Comparison of ENCODE assay signal across 17 cellular contexts in the genomic region with DNA sequence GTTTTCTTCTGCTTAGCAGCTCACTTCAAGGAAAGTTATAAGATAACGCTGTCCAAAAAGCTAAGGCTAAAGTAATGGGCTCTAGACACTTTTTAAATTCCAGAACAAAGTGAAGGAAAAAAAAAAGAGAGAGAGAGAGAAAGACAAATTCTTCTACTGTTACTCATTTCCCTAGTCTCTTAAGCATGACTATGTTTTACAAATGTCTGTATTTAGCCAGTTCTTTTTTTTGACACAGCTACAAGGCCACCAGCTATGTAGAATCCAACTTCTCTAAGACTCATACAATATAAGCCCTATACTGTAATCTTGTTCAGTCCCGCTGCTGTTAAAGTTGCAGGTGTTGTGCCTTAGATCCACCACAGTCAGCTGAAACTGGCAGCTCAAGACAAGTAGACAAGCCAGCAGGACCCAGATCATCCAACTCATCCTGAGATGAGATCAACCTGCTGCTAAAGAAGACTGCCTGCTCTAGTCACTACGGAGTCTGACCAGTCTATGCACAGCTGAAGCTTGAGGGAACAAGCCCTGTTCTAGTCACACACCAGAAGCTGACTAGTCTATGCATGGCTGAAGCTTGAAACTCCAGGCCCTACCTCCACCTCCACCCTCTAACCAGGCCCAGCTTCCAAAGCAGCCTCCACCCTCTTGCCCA. TPM values are rescaled to one million over a fixed set of nuclear protein-coding genes. Genes with fewer than 3 reads are reported as not detected.
DNase-seq lines count a peak whose midpoint lies in the region; ATAC-seq lines count a peak whose summit lies in the region.
"Had no signal": no experiment of that assay in that cellular context is flagged by ENCODE, and none has a peak within 500 bp of the region (broad histone marks: within the 10 kb centered on the region; RNA-seq: fewer than 3 reads in every experiment).

No MANE protein-coding gene starts in this region.

- H2AFZ ChIP-seq in GM23248: 0 out of 2 replicates have a peak overlapping the region, but pooled peaks have one; percentile 51
- H2AFZ ChIP-seq: hepatocyte had no signal

- H3F3A ChIP-seq in GM23248 (ENCODE audit: insufficient read depth): peaks cover 25% of the 10 kb centered on the region

- H3K9me3 ChIP-seq in GM23248 (ENCODE audit: low read depth): no peaks in the 10 kb centered on the region
- no peaks in the 10 kb centered on the region for H3K9me3 ChIP-seq in stomach smooth muscle (ENCODE audit: control insufficient read depth in 2 of 2, low read length in 2 of 2)
- H3K9me3 ChIP-seq: prostate gland had no signal

- H3K9ac ChIP-seq in GM23248: peak overlapping the region; percentile 54
- H3K9ac ChIP-seq in stomach smooth muscle (ENCODE audit: low read length in 2 of 2): no peak overlapping the region
- H3K9ac ChIP-seq: BLaER1 had no signal

- peak; percentile 67 for DNase-seq in GM23248
- peak; percentile 40 for DNase-seq in astrocyte of the hippocampus (ENCODE audit: low read depth, low spot score)
- DNase-seq in iris pigment epithelial cell (ENCODE audit: low read depth): peak; percentile 70
- no peak for DNase-seq in activated T-cell treated with anti-CD3 and anti-CD28 coated beads for 4 hours
- no peak for DNase-seq in NCI-H526 (lab: John Stamatoyannopoulos, UW)
- DNase-seq in UCSD-AML1 (lab: John Stamatoyannopoulos, UW; ENCODE audit: unreplicated experiment): no peak
- DNase-seq: activated naive CD4-positive, alpha-beta T cell treated with Interleukin-2 at 50 U/mL for 16 hours; DMS79; GOT3; MM.1S; NCI-H2081; upper lobe of right lung had no signal

- 66 to 79% methylated on average over 3 of the region's 3 CpGs for WGBS in GM23248 (ENCODE audit: low coverage in 1 of 2, low lambda C conversion rate in 2 of 2, missing lambda C conversion rate in 2 of 2), 2 experiments

- no peak for ATAC-seq in GM19035 (IDR thresholded peaks at IDR 0.05; ENCODE audit: unreplicated experiment)
- ATAC-seq: upper lobe of right lung had no signal

- in situ Hi-C loops in GM23248 (cut with MboI): no loop called here

- H3K4me1 ChIP-seq in GM23248 (ENCODE audit: insufficient read depth) (peaks cover 23% of the 10 kb centered on the region), stomach smooth muscle (ENCODE audit: control insufficient read depth, insufficient read depth, low read length) (peaks cover 2% of the 10 kb centered on the region)
- H3K4me1 ChIP-seq: BLaER1, prostate gland, upper lobe of right lung had no signal

- H3K27ac ChIP-seq in GM23248: peak overlapping the region; percentile 69
- H3K27ac ChIP-seq in stomach smooth muscle (ENCODE audit: low read length): peak overlapping the region; percentile 42
- H3K27ac ChIP-seq: BLaER1, hepatocyte, prostate gland, upper lobe of right lung had no signal

- no peaks in the 10 kb centered on the region for H3K79me2 ChIP-seq in GM23248 (ENCODE audit: insufficient read depth)
- H3K79me2 ChIP-seq: hepatocyte had no signal

- peak overlapping the region; percentile 56 for H3K4me3 ChIP-seq in GM23248
- H3K4me3 ChIP-seq in stomach smooth muscle (ENCODE audit: low read length in 2 of 2): no peak overlapping the region
- H3K4me3 ChIP-seq: BLaER1, hepatocyte, prostate gland, upper lobe of right lung had no signal

- no peaks in the 10 kb centered on the region for H4K20me1 ChIP-seq in GM23248 (ENCODE audit: insufficient read depth)
- H4K20me1 ChIP-seq: BLaER1 had no signal

- H3K36me3 ChIP-seq in GM23248 (ENCODE audit: low read depth) (peaks cover 18% of the 10 kb centered on the region), stomach smooth muscle (ENCODE audit: control insufficient read depth in 2 of 2, insufficient read depth in 2 of 2, low read length in 2 of 2) (peaks cover 7 to 15% of the 10 kb centered on the region in 2 donors)
- H3K36me3 ChIP-seq: prostate gland had no signal

- H3K9me2 ChIP-seq in GM23248 (ENCODE audit: insufficient read depth): no peaks in the 10 kb centered on the region

- H3K4me2 ChIP-seq in GM23248 (ENCODE audit: unreplicated experiment): peak overlapping the region; percentile 58
- H3K4me2 ChIP-seq: BLaER1, hepatocyte had no signal

- H3K27me3 ChIP-seq in GM23248 (replicated peaks; ENCODE audit: insufficient read depth): no peaks in the 10 kb centered on the region
- H3K27me3 ChIP-seq in stomach smooth muscle (ENCODE audit: control insufficient read depth in 1 of 2, insufficient read depth in 2 of 2, low read length in 2 of 2): no peaks in the 10 kb centered on the region
- H3K27me3 ChIP-seq: BLaER1, hepatocyte, upper lobe of right lung had no signal

RNA-seq across cellular contexts. Expression of gene ZNF83, which starts 10.3 kb away (rescaled TPM):
- total RNA-seq in GM23248 (2014; rRNA removed; shearing (Covaris generic)): 29.1 and 55.8 TPM in 2 replicates
- 24.7 and 27.9 TPM in 2 replicates for polyA plus RNA-seq in GM23248 (2016; fragmentation: Nextera tagmentation; extraction: Ambion mirVana)

Comparison
In these comparisons a context has a peak if more than half of its experiments do, and no peak if none do; other contexts are left out.
1. DNase-seq: peak in GM23248 (single experiment), astrocyte of the hippocampus (single experiment) and iris pigment epithelial cell (single experiment); none in activated T-cell treated with anti-CD3 and anti-CD28 coated beads for 4 hours (single experiment), NCI-H526 (0 of 2) and UCSD-AML1 (single experiment).